Comparison of ENCODE assay signal across 13 cellular contexts in the genomic region with DNA sequence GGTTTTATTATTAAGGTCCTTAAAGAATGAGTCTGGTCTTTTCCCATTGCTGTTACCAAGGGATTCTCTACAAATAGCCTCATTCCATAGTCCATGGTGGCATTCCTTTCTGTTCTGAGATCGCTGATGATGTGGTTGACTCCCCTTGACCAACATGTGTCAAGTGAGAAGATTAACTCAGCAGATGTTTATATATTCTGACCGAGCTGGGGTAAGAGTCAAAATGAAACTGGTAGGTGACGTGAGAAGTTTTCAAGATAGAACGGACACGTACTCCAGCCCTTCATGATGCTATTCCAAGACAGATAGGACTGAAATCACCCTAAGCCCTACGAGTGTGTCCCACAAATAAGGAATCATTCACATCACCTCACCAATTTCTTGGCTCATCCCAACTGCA.
DNase-seq lines count a peak whose midpoint lies in the region; ATAC-seq and TF ChIP-seq lines count a peak whose summit lies in the region.
"Had no signal": no experiment of that assay in that cellular context is flagged by ENCODE, and none has a peak within 500 bp of the region (broad histone marks: within the 10 kb centered on the region; RNA-seq: fewer than 3 reads in every experiment).

No MANE protein-coding gene starts in this region.

- DNase-seq in EH (ENCODE audit: low read depth) (peak; percentile 35), H4 (ENCODE audit: low spot score) (peak; percentile 10), RKO (ENCODE audit: low spot score) (no peak)
- DNase-seq in CD8-positive, alpha-beta T cell, result no peak
- DNase-seq in natural killer cell treated with Interleukin-12 subunit alpha and Interleukin-12 subunit beta and Interleukin-15 and Interleukin-18, amount 100 ng/mL, for 72 hours (ENCODE audit: low spot score), result no peak
- DNase-seq in activated CD4-positive, alpha-beta T cell treated with anti-CD3 and anti-CD28 coated beads, Interleukin-2, amount 50 U/mL, for 4 hours, result no peak
- DNase-seq: HFFc6; MV-4-11; NCI-H82; stimulated activated CD8-positive, alpha-beta memory T cell treated with anti-CD3 and anti-CD28 coated beads, Interleukin-4, amount 100 ng/mL, for 48 hours had no signal

- H3K27ac Mint-ChIP-seq in CD8-positive, alpha-beta T cell, result no peak overlapping the region
- no peak overlapping the region for H3K27ac Mint-ChIP-seq in natural killer cell treated with Interleukin-12 subunit alpha and Interleukin-12 subunit beta and Interleukin-15 and Interleukin-18, amount 100 ng/mL, for 72 hours
- H3K27ac Mint-ChIP-seq: HFFc6 had no signal

- no peaks in the 10 kb centered on the region for H3K27me3 ChIP-seq in CD8-positive, alpha-beta T cell (ENCODE audit: insufficient read depth, low read length)

- no peaks in the 10 kb centered on the region for H3K9me3 ChIP-seq in CD8-positive, alpha-beta T cell (ENCODE audit: low read length)

- H3K4me1 Mint-ChIP-seq in CD8-positive, alpha-beta T cell (ENCODE audit: low read depth), result no peaks in the 10 kb centered on the region
- H3K4me1 Mint-ChIP-seq in natural killer cell treated with Interleukin-12 subunit alpha and Interleukin-12 subunit beta and Interleukin-15 and Interleukin-18, amount 100 ng/mL, for 72 hours (ENCODE audit: low read depth in 2 of 2), result no peaks in the 10 kb centered on the region

- no peaks in the 10 kb centered on the region for H3K9me3 Mint-ChIP-seq in CD8-positive, alpha-beta T cell
- H3K9me3 Mint-ChIP-seq in natural killer cell treated with Interleukin-12 subunit alpha and Interleukin-12 subunit beta and Interleukin-15 and Interleukin-18, amount 100 ng/mL, for 72 hours, result no peaks in the 10 kb centered on the region
- H3K9me3 Mint-ChIP-seq: HFFc6 had no signal

- H3K4me3 ChIP-seq in CD8-positive, alpha-beta T cell (ENCODE audit: low read depth, low read length), result no peak overlapping the region

- H3K27ac ChIP-seq in CD8-positive, alpha-beta T cell (ENCODE audit: low read depth, low read length), result no peak overlapping the region
- H3K27ac ChIP-seq: epithelial cell of prostate had no signal

- ATAC-seq in GM19043 (IDR thresholded peaks at IDR 0.05; ENCODE audit: low read depth, unreplicated experiment), result peak; percentile 95
- peak; percentile 96 for ATAC-seq in HG03196 (IDR thresholded peaks at IDR 0.05; ENCODE audit: unreplicated experiment)
- ATAC-seq in CD8-positive, alpha-beta T cell, result no peak
- ATAC-seq in natural killer cell treated with Interleukin-12 subunit alpha and Interleukin-12 subunit beta and Interleukin-15 and Interleukin-18, amount 100 ng/mL, for 72 hours, result no peak

- no peak for TF ChIP-seq CTCF in CD8-positive, alpha-beta T cell (IDR thresholded peaks at IDR 0.05)

- intact Hi-C loops in CD8-positive, alpha-beta T cell (cut with DNase I, micrococcal nuclease), result no loop called here

- CTCF ChIA-PET in CD8-positive, alpha-beta T cell (lab: Charles Lee), result no interaction called here

- peaks cover 4% of the 10 kb centered on the region for H3K27me3 Mint-ChIP-seq in CD8-positive, alpha-beta T cell (ENCODE audit: low read depth)
- peaks cover 8 to 11% of the 10 kb centered on the region in 2 donors for H3K27me3 Mint-ChIP-seq in natural killer cell treated with Interleukin-12 subunit alpha and Interleukin-12 subunit beta and Interleukin-15 and Interleukin-18, amount 100 ng/mL, for 72 hours

- POLR2A ChIA-PET in CD8-positive, alpha-beta T cell (lab: Charles Lee), result no interaction called here

- H3K36me3 ChIP-seq in CD8-positive, alpha-beta T cell (ENCODE audit: insufficient read depth, low read length), result no peaks in the 10 kb centered on the region

- H3K36me3 Mint-ChIP-seq in CD8-positive, alpha-beta T cell, result no peaks in the 10 kb centered on the region
- no peaks in the 10 kb centered on the region for H3K36me3 Mint-ChIP-seq in natural killer cell treated with Interleukin-12 subunit alpha and Interleukin-12 subunit beta and Interleukin-15 and Interleukin-18, amount 100 ng/mL, for 72 hours

- no peaks in the 10 kb centered on the region for H3K4me1 ChIP-seq in CD8-positive, alpha-beta T cell (ENCODE audit: insufficient read depth, low read length)

- no peak overlapping the region for H3K4me3 Mint-ChIP-seq in CD8-positive, alpha-beta T cell
- no peak overlapping the region for H3K4me3 Mint-ChIP-seq in natural killer cell treated with Interleukin-12 subunit alpha and Interleukin-12 subunit beta and Interleukin-15 and Interleukin-18, amount 100 ng/mL, for 72 hours
- H3K4me3 Mint-ChIP-seq: HFFc6 had no signal

Comparison
In these comparisons a context has a peak if more than half of its experiments do, and no peak if none do; other contexts are left out.
1. DNase-seq: peak in EH (single experiment) and H4 (single experiment); none in CD8-positive, alpha-beta T cell (0 of 7), RKO (single experiment), natural killer cell treated with Interleukin-12 subunit alpha and Interleukin-12 subunit beta and Interleukin-15 and Interleukin-18, amount 100 ng/mL, for 72 hours (single experiment) and activated CD4-positive, alpha-beta T cell treated with anti-CD3 and anti-CD28 coated beads, Interleukin-2, amount 50 U/mL, for 4 hours (0 of 2).
2. ATAC-seq: peak in GM19043 (single experiment) and HG03196 (single experiment); none in CD8-positive, alpha-beta T cell (single experiment) and natural killer cell treated with Interleukin-12 subunit alpha and Interleukin-12 subunit beta and Interleukin-15 and Interleukin-18, amount 100 ng/mL, for 72 hours (0 of 2).